ENCODE assay signal across 1 cellular context in the genomic region with DNA sequence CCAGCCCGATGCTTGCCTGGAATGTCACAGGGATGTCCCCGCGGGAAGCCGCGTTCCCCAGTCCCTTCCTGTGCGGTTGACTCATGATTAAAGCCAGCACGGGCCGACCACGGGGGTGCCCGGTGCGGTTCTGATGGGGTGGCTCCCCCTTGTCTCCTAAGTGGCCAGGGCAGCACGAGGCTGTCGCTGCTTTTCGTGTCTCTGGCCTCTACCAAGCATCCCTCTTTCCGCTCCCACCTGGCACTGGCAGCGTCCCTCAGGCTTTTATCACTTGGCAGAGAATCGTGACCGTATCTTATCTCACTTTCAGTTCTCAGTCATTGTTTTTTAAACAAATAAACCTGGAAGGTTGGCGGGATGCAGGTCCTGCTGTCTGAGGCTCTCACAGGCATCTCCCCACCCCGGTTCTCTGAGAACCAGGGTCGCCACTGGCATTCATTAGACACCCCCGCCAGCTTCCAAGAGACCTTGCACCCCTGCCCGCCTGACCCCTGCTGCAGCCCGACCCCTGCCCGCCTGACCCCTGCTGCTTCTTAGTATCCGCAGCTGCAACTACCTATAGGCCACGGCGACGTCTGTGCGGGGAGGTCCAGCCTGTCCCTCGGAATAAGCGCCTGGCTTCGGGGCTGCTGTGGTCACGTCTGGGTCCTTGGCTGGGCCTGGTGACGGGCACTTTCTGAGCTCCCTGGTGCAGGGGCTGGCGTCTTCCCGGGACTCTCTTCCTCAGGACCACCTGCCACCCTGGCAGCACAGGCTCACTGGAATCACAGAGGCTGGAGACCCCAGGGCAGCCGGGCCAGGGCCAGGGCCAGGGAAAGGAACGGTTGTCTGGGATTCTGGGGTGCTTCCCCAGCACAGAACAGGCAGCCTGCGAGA.
TF ChIP-seq lines count a peak whose summit lies in the region.

No MANE protein-coding gene starts in this region.

TF ChIP-seq in endothelial cell of umbilical vein, 7 proteins besides CTCF, POLR2A, EP300 and RAD21:
- TF ChIP-seq MYC (IDR thresholded peaks at IDR 0.05; ENCODE audit: low read depth, low read length) (no peak), JUN (IDR thresholded peaks at IDR 0.05; ENCODE audit: borderline replicate concordance, insufficient read depth, insufficient read length, low read depth) (no peak), GATA2 (IDR thresholded peaks at IDR 0.05; ENCODE audit: insufficient read depth, insufficient read length, low read depth, low read length) (no peak), EZH2 (IDR thresholded peaks at IDR 0.05; ENCODE audit: borderline replicate concordance, low read depth, low read length, severe bottlenecking) (no peak), FOS (IDR thresholded peaks at IDR 0.05; ENCODE audit: borderline replicate concordance, insufficient read depth, low read length) (no peak), POLR2AphosphoS5 (IDR thresholded peaks at IDR 0.05; ENCODE audit: insufficient read depth, low read depth, low read length) (no peak)
- TF ChIP-seq, protein P1, sequence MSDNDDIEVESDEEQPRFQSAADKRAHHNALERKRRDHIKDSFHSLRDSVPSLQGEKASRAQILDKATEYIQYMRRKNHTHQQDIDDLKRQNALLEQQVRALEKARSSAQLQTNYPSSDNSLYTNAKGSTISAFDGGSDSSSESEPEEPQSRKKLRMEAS (IDR thresholded peaks at IDR 0.05; ENCODE audit: insufficient read depth, insufficient read length), result no peak
